Comparison of ENCODE assay signal across 8 cellular contexts in the genomic region with DNA sequence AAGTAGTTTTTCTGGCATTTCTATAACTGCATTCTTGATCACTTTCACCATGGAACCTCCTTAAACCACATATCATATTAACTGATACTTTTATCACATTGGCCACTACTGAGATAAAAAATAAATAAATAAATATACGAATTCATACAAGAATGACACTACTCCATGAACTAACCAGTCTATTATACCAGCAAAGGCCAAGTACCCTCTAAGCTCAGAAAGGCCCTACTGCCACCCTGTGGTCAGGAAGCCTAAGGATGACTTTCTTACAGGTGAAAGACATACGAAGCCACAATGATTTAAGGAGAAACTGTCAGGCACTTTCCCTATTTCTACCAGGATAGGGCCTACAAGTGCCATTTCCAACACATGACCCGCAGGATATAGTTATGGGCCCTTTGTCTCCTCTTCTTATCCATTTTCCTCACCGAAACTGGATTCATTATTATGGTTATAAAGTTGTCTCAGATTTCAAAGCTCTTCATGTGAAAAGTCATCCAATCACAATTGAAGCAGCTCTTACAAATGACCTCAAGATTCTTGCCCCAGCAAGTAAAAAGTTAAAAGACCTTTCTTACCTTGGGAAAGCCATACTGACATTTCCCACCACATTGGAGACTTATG. TPM values are rescaled to one million over a fixed set of nuclear protein-coding genes. Genes with fewer than 3 reads are reported as not detected.
DNase-seq lines count a peak whose midpoint lies in the region; ATAC-seq and TF ChIP-seq lines count a peak whose summit lies in the region.

No MANE protein-coding gene starts in this region.

- peak; percentile 82 for TF ChIP-seq CTCF in C4-2B (conservative IDR thresholded peaks at IDR 0.05)
- TF ChIP-seq CTCF in OCI-LY3 (IDR thresholded peaks at IDR 0.05; ENCODE audit: low read depth, low read length): peak; percentile 76
- TF ChIP-seq CTCF in fibroblast of pulmonary artery (IDR thresholded peaks at IDR 0.05; ENCODE audit: low read length, missing control alignments): peak; percentile 93
- peak; percentile 76 for TF ChIP-seq CTCF in neural crest cell (conservative IDR thresholded peaks at IDR 0.05)
- peak; percentile 75 for TF ChIP-seq CTCF in type B pancreatic cell (conservative IDR thresholded peaks at IDR 0.05)

- H3K36me3 Mint-ChIP-seq in activated T-cell treated with anti-CD3 and anti-CD28 coated beads, Interleukin-2, amount 50 U/mL, for 4 hours (ENCODE audit: insufficient read depth): peaks cover 28% of the 10 kb centered on the region
- no peaks in the 10 kb centered on the region for H3K36me3 Mint-ChIP-seq in neural crest cell (ENCODE audit: low read depth)
- H3K36me3 Mint-ChIP-seq in type B pancreatic cell: peaks cover 3% of the 10 kb centered on the region

- H3K4me3 ChIP-seq in OCI-LY3 (ENCODE audit: low read length) (no peak overlapping the region), fibroblast of pulmonary artery (replicated peaks; ENCODE audit: low read depth, low read length) (no peak overlapping the region)

- H3K27ac Mint-ChIP-seq in neural crest cell (ENCODE audit: unreplicated experiment) (no peak overlapping the region), type B pancreatic cell (no peak overlapping the region)

- H3K36me3 ChIP-seq in OCI-LY3 (replicated peaks; ENCODE audit: low read depth, low read length): peaks cover 7% of the 10 kb centered on the region

- POLR2A ChIA-PET in HEK293T (lab: Yijun Ruan, JAX): interaction anchor here (1.0 kb wide), 2 partner anchors 104 to 160 kb away, joined by 3 to 4 read pairs; a partner anchor contains a TSS

- no peaks in the 10 kb centered on the region for H4K20me1 ChIP-seq in OCI-LY3 (ENCODE audit: insufficient read depth, low read length)

- no peaks in the 10 kb centered on the region for H3K4me1 ChIP-seq in OCI-LY3 (ENCODE audit: low read length)

- CTCF ChIA-PET in HEK293T (lab: Yijun Ruan, JAX): interaction anchor here (0.5 to 2.0 kb wide), 12 partner anchors 12 to 159 kb away, joined by 3 to 11 read pairs (median 4); a partner anchor contains a TSS

- H3K79me2 ChIP-seq in OCI-LY3 (ENCODE audit: low read length): no peaks in the 10 kb centered on the region

- no peaks in the 10 kb centered on the region for H3K9me3 ChIP-seq in OCI-LY3 (ENCODE audit: insufficient read depth, low read length)

- peak; percentile 75 for DNase-seq in HEK293T (ENCODE audit: extremely low spot score)
- peak; percentile 48 for DNase-seq in activated T-cell treated with anti-CD3 and anti-CD28 coated beads, Interleukin-2, amount 50 U/mL, for 4 hours
- peak; percentile 87 for DNase-seq in fibroblast of pulmonary artery (ENCODE audit: low read depth)
- peak; percentile 24 for DNase-seq in neural crest cell (ENCODE audit: low read depth, low spot score)
- no peak for DNase-seq in type B pancreatic cell (ENCODE audit: extremely low spot score, unreplicated experiment)

- no peaks in the 10 kb centered on the region for H3K9me3 Mint-ChIP-seq in activated T-cell treated with anti-CD3 and anti-CD28 coated beads, Interleukin-2, amount 50 U/mL, for 4 hours
- H3K9me3 Mint-ChIP-seq in neural crest cell (no peaks in the 10 kb centered on the region), type B pancreatic cell (no peaks in the 10 kb centered on the region)

- no peaks in the 10 kb centered on the region for H3K27me3 Mint-ChIP-seq in activated T-cell treated with anti-CD3 and anti-CD28 coated beads, Interleukin-2, amount 50 U/mL, for 4 hours (ENCODE audit: low read depth)
- H3K27me3 Mint-ChIP-seq in neural crest cell (ENCODE audit: low read depth): no peaks in the 10 kb centered on the region
- H3K27me3 Mint-ChIP-seq in type B pancreatic cell: no peaks in the 10 kb centered on the region

- H3K27ac ChIP-seq in C4-2B (no peak overlapping the region), OCI-LY3 (ENCODE audit: low read length) (no peak overlapping the region)

- no peak overlapping the region for H2AFZ ChIP-seq in OCI-LY3 (ENCODE audit: low read depth, low read length)

- peaks cover 7% of the 10 kb centered on the region for H3K4me1 Mint-ChIP-seq in activated T-cell treated with anti-CD3 and anti-CD28 coated beads, Interleukin-2, amount 50 U/mL, for 4 hours (ENCODE audit: low read depth)
- no peaks in the 10 kb centered on the region for H3K4me1 Mint-ChIP-seq in neural crest cell
- H3K4me1 Mint-ChIP-seq in type B pancreatic cell (ENCODE audit: unreplicated experiment): no peaks in the 10 kb centered on the region

- peak; percentile 53 to 73 for ATAC-seq in activated T-cell treated with anti-CD3 and anti-CD28 coated beads, Interleukin-2, amount 50 U/mL, for 4 hours
- ATAC-seq in GM21717 (IDR thresholded peaks at IDR 0.05; ENCODE audit: unreplicated experiment): no peak

- no peak overlapping the region for H3K4me3 Mint-ChIP-seq in activated T-cell treated with anti-CD3 and anti-CD28 coated beads, Interleukin-2, amount 50 U/mL, for 4 hours
- H3K4me3 Mint-ChIP-seq in neural crest cell (no peak overlapping the region), type B pancreatic cell (no peak overlapping the region)

- H3K9ac ChIP-seq in OCI-LY3 (ENCODE audit: low read length): no peak overlapping the region

- H3K27me3 ChIP-seq in OCI-LY3 (ENCODE audit: low read depth, low read length): no peaks in the 10 kb centered on the region

- H3K4me2 ChIP-seq in OCI-LY3 (ENCODE audit: low read length): no peak overlapping the region

TF ChIP-seq in HEK293T, 16 proteins besides CTCF, POLR2A, EP300 and RAD21:
- TF ChIP-seq, protein P1, sequence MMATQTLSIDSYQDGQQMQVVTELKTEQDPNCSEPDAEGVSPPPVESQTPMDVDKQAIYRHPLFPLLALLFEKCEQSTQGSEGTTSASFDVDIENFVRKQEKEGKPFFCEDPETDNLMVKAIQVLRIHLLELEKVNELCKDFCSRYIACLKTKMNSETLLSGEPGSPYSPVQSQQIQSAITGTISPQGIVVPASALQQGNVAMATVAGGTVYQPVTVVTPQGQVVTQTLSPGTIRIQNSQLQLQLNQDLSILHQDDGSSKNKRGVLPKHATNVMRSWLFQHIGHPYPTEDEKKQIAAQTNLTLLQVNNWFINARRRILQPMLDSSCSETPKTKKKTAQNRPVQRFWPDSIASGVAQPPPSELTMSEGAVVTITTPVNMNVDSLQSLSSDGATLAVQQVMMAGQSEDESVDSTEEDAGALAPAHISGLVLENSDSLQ (IDR thresholded peaks at IDR 0.05): peak; percentile 73
- TF ChIP-seq ZNF384 (IDR thresholded peaks at IDR 0.05): no peak

RNA-seq across cellular contexts. Expression of a gene that starts 23.9 kb away (rescaled TPM):
- 100 to 1,000 TPM in 1 of 3 donors, 10 to 100 TPM in 2; 91.5 to 103 (median 99.4) TPM for total RNA-seq in activated T-cell treated with anti-CD3 and anti-CD28 coated beads, Interleukin-2, amount 50 U/mL, for 4 hours
- total RNA-seq in neural crest cell (132 and 138 TPM in 2 replicates), type B pancreatic cell (ENCODE audit: low replicate concordance) (60.3 and 90.2 TPM in 2 replicates)

RNA-seq across cellular contexts. Expression of a gene that starts 27.0 kb away (rescaled TPM):
- 100 to 1,000 TPM; 110 to 121 (median 114) TPM for total RNA-seq in activated T-cell treated with anti-CD3 and anti-CD28 coated beads, Interleukin-2, amount 50 U/mL, for 4 hours
- total RNA-seq in neural crest cell: 125 and 127 TPM in 2 replicates
- total RNA-seq in type B pancreatic cell (ENCODE audit: low replicate concordance): 143 and 144 TPM in 2 replicates

RNA-seq across cellular contexts. Expression of a gene that starts 32.4 kb away (rescaled TPM):
- total RNA-seq in activated T-cell treated with anti-CD3 and anti-CD28 coated beads, Interleukin-2, amount 50 U/mL, for 4 hours: 1 to 10 TPM in 2 of 3 donors, under 1 TPM in 1; 0.96 to 3.4 (median 1.3) TPM
- total RNA-seq in neural crest cell (0.25 and 0.28 TPM in 2 replicates), type B pancreatic cell (ENCODE audit: low replicate concordance) (0.48 and 0.95 TPM in 2 replicates)

RNA-seq across cellular contexts. Expression of a gene that starts 50.4 kb away (rescaled TPM):
- total RNA-seq in activated T-cell treated with anti-CD3 and anti-CD28 coated beads, Interleukin-2, amount 50 U/mL, for 4 hours: 10 to 100 TPM; 21.4 to 38.3 (median 27.3) TPM
- total RNA-seq in neural crest cell: 20.2 and 20.6 TPM in 2 replicates
- total RNA-seq in type B pancreatic cell (ENCODE audit: low replicate concordance): 21.5 and 40.2 TPM in 2 replicates
